ENCODE assay signal across 12 cellular contexts in genomic region chr6:142400495-142400894, GRCh38.
DNase-seq lines count a peak whose midpoint lies in the region; ATAC-seq and TF ChIP-seq lines count a peak whose summit lies in the region.
"Had no signal": no experiment of that assay in that cellular context is flagged by ENCODE, and none has a peak within 500 bp of the region (broad histone marks: within the 10 kb centered on the region; RNA-seq: fewer than 3 reads in every experiment).

No MANE protein-coding gene starts in this region.

- CTCF ChIA-PET in IMR-90 (lab: Yijun Ruan, JAX): no interaction called here

- H2AFZ ChIP-seq in IMR-90 (replicated peaks; ENCODE audit: low read length, poor library complexity): no peak overlapping the region

- no peak overlapping the region for H4K91ac ChIP-seq in IMR-90 (ENCODE audit: insufficient read depth, low read depth, low read length)

- H3K18ac ChIP-seq in IMR-90 (ENCODE audit: low read depth, low read length): peak overlapping the region; percentile 24; the same call in 1 of the 2 replicates

- TF ChIP-seq CTCF in IMR-90 (conservative IDR thresholded peaks at IDR 0.05; ENCODE audit: low read depth, low read length): no peak
- TF ChIP-seq CTCF in brain microvascular endothelial cell (IDR thresholded peaks at IDR 0.05; ENCODE audit: low read depth, low read length, missing control alignments): no peak
- no peak for TF ChIP-seq CTCF in body of pancreas (IDR thresholded peaks at IDR 0.05)

- TF ChIP-seq POLR2A in IMR-90 (IDR thresholded peaks at IDR 0.05; ENCODE audit: low read depth, low read length) (no peak), body of pancreas (IDR thresholded peaks at IDR 0.05) (no peak)

- in situ Hi-C loops in IMR-90 (cut with MboI; ENCODE audit: low sequenced_read_pairs) (no loop called here), brain microvascular endothelial cell (cut with HindIII; ENCODE audit: low pct_ligation_motif_present, low sequenced_read_pairs) (no loop called here)

- peak overlapping the region; percentile 16; the same call in 1 of the 2 replicates for H2BK20ac ChIP-seq in IMR-90 (ENCODE audit: low read depth, low read length)

- H2AK9ac ChIP-seq in IMR-90 (replicated peaks; ENCODE audit: low read depth, low read length, poor library complexity): no peak overlapping the region

- H3K9me3 ChIP-seq in IMR-90 (ENCODE audit: control insufficient read depth, insufficient read depth, low read length): no peaks in the 10 kb centered on the region
- H3K9me3 ChIP-seq in body of pancreas: no peaks in the 10 kb centered on the region

- H3K4ac ChIP-seq in IMR-90 (ENCODE audit: low read depth, low read length): no peak overlapping the region

- no peak overlapping the region for H2AK5ac ChIP-seq in IMR-90 (ENCODE audit: low read depth, low read length)

- no peaks in the 10 kb centered on the region; the same call in 1 of the 2 replicates for H3K36me3 ChIP-seq in IMR-90 (ENCODE audit: control insufficient read depth, insufficient read depth, low read length)
- H3K36me3 ChIP-seq in brain microvascular endothelial cell (replicated peaks): no peaks in the 10 kb centered on the region
- no peaks in the 10 kb centered on the region for H3K36me3 ChIP-seq in body of pancreas (replicated peaks in 1 of 2; ENCODE audit: insufficient read depth in 1 of 2, low read depth in 2 of 2)

- intact Hi-C loops in IMR-90 (cut with micrococcal nuclease) (no loop called here), body of pancreas (cut with DNase I) (no loop called here)

- peak; percentile 68 for DNase-seq in CMK (ENCODE audit: low read depth)
- peak; percentile 79 for DNase-seq in IMR-90
- peak; percentile 75 for DNase-seq in brain microvascular endothelial cell
- DNase-seq in lung microvascular endothelial cell (ENCODE audit: low read depth in 2 of 2): peak; percentile 49 to 86
- no peak for DNase-seq in D341Med (ENCODE audit: low spot score)
- no peak for DNase-seq in body of pancreas
- DNase-seq: activated CD4-positive, alpha-beta T cell treated with anti-CD3 and anti-CD28 coated beads, Interleukin-2, amount 50 U/mL, for 1 hour; DND-41; hypothalamus; NCI-H2107 had no signal

- no peak overlapping the region for H3K23ac ChIP-seq in IMR-90 (ENCODE audit: low read depth, low read length)

- H2BK15ac ChIP-seq in IMR-90 (ENCODE audit: low read depth, low read length): 0 out of 3 replicates have a peak overlapping the region, but pooled peaks have one; percentile 38

- H4K5ac ChIP-seq in IMR-90 (ENCODE audit: low read depth, low read length): no peak overlapping the region

- 0 out of 2 replicates have a peak overlapping the region, but pooled peaks have one; percentile 45 for H3K14ac ChIP-seq in IMR-90 (replicated peaks; ENCODE audit: low read depth, low read length)

- no peak for TF ChIP-seq RAD21 in IMR-90 (IDR thresholded peaks at IDR 0.05; ENCODE audit: low read length)

- H3K56ac ChIP-seq in IMR-90 (ENCODE audit: extremely low read depth, insufficient read depth, low read length): no peak overlapping the region

- H2BK5ac ChIP-seq in IMR-90 (ENCODE audit: low read depth, low read length, poor library complexity, severe bottlenecking): peak overlapping the region; percentile 21

- H4K20me1 ChIP-seq in IMR-90 (ENCODE audit: insufficient read depth, low read length): no peaks in the 10 kb centered on the region

- POLR2A ChIA-PET in IMR-90 (lab: Charles Lee; ENCODE audit: unreplicated experiment): no interaction called here

- peak overlapping the region; percentile 29; the same call in 1 of the 2 replicates for H3K4me2 ChIP-seq in IMR-90 (ENCODE audit: low read depth, low read length)

- no peak overlapping the region for H3K27ac ChIP-seq in IMR-90 (ENCODE audit: insufficient read depth, low read length)
- H3K27ac ChIP-seq in brain microvascular endothelial cell: peak overlapping the region; percentile 65
- H3K27ac ChIP-seq in body of pancreas: no peak overlapping the region

- peak; percentile 87 for ATAC-seq in IMR-90 (ENCODE audit: low read depth)
- no peak for ATAC-seq in HG02840 (IDR thresholded peaks at IDR 0.05; ENCODE audit: low FRiP score, unreplicated experiment)
- ATAC-seq in body of pancreas: no peak
- ATAC-seq in GM18517 (IDR thresholded peaks at IDR 0.05; ENCODE audit: unreplicated experiment): no peak

- H3K4me1 ChIP-seq in IMR-90 (ENCODE audit: control insufficient read depth, insufficient read depth, low read length) (peaks cover 3% of the 10 kb centered on the region; the same call in 1 of the 2 replicates), body of pancreas (no peaks in the 10 kb centered on the region)

- WGBS in IMR-90 (ENCODE audit: extremely low coverage in 2 of 2, insufficient read length in 1 of 2), 2 experiments: no CpG with 5 or more reads among the region's 4 CpGs
- 45 to 46% methylated on average over 4 of the region's 4 CpGs for WGBS in body of pancreas, 2 donors

- peak overlapping the region; percentile 33; the same call in 1 of the 2 replicates for H2BK120ac ChIP-seq in IMR-90 (ENCODE audit: low read depth, low read length)

- H4K8ac ChIP-seq in IMR-90 (ENCODE audit: low read depth in 2 of 2, low read length in 2 of 2): 0 out of 4 replicates have a peak overlapping the region, but pooled peaks of 1 of the 2 experiments have one; percentile 3

- H3K9ac ChIP-seq in IMR-90 (ENCODE audit: low read depth, low read length): no peak overlapping the region

- BruUV-seq in IMR-90 (replicated peaks; lab: Mats Ljungman, UMichigan): no TSS peak

- H3K4me3 ChIP-seq in IMR-90 (ENCODE audit: insufficient read depth, low read depth, low read length) (no peak overlapping the region), brain microvascular endothelial cell (ENCODE audit: low read depth, low read length) (no peak overlapping the region), body of pancreas (no peak overlapping the region)

- dilution Hi-C loops in IMR-90 (cut with HindIII; ENCODE audit: low sequenced_read_pairs, unreplicated experiment): no loop called here

- no peaks in the 10 kb centered on the region for H3K27me3 ChIP-seq in IMR-90 (ENCODE audit: control insufficient read depth, insufficient read depth, low read length)
- H3K27me3 ChIP-seq in brain microvascular endothelial cell (replicated peaks): no peaks in the 10 kb centered on the region
- no peaks in the 10 kb centered on the region for H3K27me3 ChIP-seq in body of pancreas

- H3K9me1 ChIP-seq in IMR-90 (ENCODE audit: insufficient read depth, low read length): 0 out of 2 replicates have a peak, but pooled peaks cover 4% of the 10 kb centered on the region

- no peaks in the 10 kb centered on the region for H3K79me1 ChIP-seq in IMR-90 (ENCODE audit: low read depth in 1 of 2, low read length in 2 of 2)

TF ChIP-seq in IMR-90, 13 proteins besides CTCF, POLR2A, EP300 and RAD21:
- 0 out of 2 replicates have a peak, but pooled peaks have one; percentile 3 for TF ChIP-seq FOS (IDR thresholded peaks at IDR 0.05; ENCODE audit: low read depth, low read length)
- TF ChIP-seq ELK1 (IDR thresholded peaks at IDR 0.05; ENCODE audit: borderline replicate concordance, low read depth, low read length): no peak
- TF ChIP-seq CHD1 (IDR thresholded peaks at IDR 0.05; ENCODE audit: low read depth, low read length): no peak

Comparison
In these comparisons a context has a peak if more than half of its experiments do, and no peak if none do; other contexts are left out.
1. DNase-seq: peak in CMK (single experiment), IMR-90 (single experiment), brain microvascular endothelial cell (single experiment) and lung microvascular endothelial cell (2 of 2); none in D341Med (single experiment) and body of pancreas (0 of 4).